14 cellular contexts compared by ENCODE assay signal in genomic region chr3:14811733-14812132, GRCh38. TPM values are rescaled to one million over a fixed set of nuclear protein-coding genes. Genes with fewer than 3 reads are reported as not detected.
DNase-seq lines count a peak whose midpoint lies in the region; ATAC-seq lines count a peak whose summit lies in the region.
"Had no signal": no experiment of that assay in that cellular context is flagged by ENCODE, and none has a peak within 500 bp of the region (broad histone marks: within the 10 kb centered on the region; RNA-seq: fewer than 3 reads in every experiment).

No MANE protein-coding gene starts in this region.

- H3K9me3 ChIP-seq in trophoblast cell (ENCODE audit: insufficient read depth, low read depth, low read length), result no peaks in the 10 kb centered on the region
- no peaks in the 10 kb centered on the region for H3K9me3 ChIP-seq in aorta (ENCODE audit: control insufficient read depth, low read length)
- H3K9me3 ChIP-seq in HAP-1, result no peaks in the 10 kb centered on the region

- H2BK120ac ChIP-seq in trophoblast cell (ENCODE audit: insufficient read depth, low read length, poor library complexity), result no peak overlapping the region

- no peak overlapping the region for H3K23ac ChIP-seq in trophoblast cell (ENCODE audit: low read length)

- H3K4me3 ChIP-seq in iPS-11a (ENCODE audit: low read depth, low read length), result peak overlapping the region; percentile 66
- no peak overlapping the region for H3K4me3 ChIP-seq in trophoblast cell (ENCODE audit: low read depth, low read length)
- H3K4me3 ChIP-seq in aorta (ENCODE audit: low read length in 2 of 2), result no peak overlapping the region
- no peak overlapping the region for H3K4me3 ChIP-seq in HAP-1

- no peak overlapping the region for H3K9ac ChIP-seq in trophoblast cell (ENCODE audit: low read length)

- DNase-seq in activated naive CD8-positive, alpha-beta T cell treated with anti-CD3 and anti-CD28 coated beads for 36 hours, result no peak
- no peak for DNase-seq in trophoblast cell
- no peak for DNase-seq in aorta
- DNase-seq in HAP-1 (ENCODE audit: low spot score in 2 of 2), result no peak
- DNase-seq in MV-4-11 (lab: John Stamatoyannopoulos, UW), result no peak
- no peak for DNase-seq in activated CD4-positive, alpha-beta T cell treated with anti-CD3 and anti-CD28 coated beads for 1 hour
- DNase-seq: activated T-cell treated with anti-CD3 and anti-CD28 coated beads for 4 hours, NCI-H1105, NCI-H526 had no signal

- no peak overlapping the region for H2BK5ac ChIP-seq in trophoblast cell (ENCODE audit: low read depth, low read length, poor library complexity)

- no peak overlapping the region for H2AK5ac ChIP-seq in trophoblast cell (ENCODE audit: low read length)

- WGBS in trophoblast cell (ENCODE audit: extremely low coverage, insufficient coverage, insufficient read length), result no CpG with 5 or more reads among the region's 6 CpGs
- 15 to 21% methylated on average over 6 of the region's 6 CpGs for WGBS in aorta, 2 donors

- peaks cover 11 to 18% of the 10 kb centered on the region in 2 experiments for H3K4me1 ChIP-seq in trophoblast cell (ENCODE audit: control insufficient read depth in 1 of 2, insufficient read depth in 2 of 2, low read length in 2 of 2)
- H3K4me1 ChIP-seq in aorta (ENCODE audit: control insufficient read depth in 1 of 2, insufficient read depth in 2 of 2, low read length in 2 of 2), result no peaks in the 10 kb centered on the region
- no peaks in the 10 kb centered on the region for H3K4me1 ChIP-seq in HAP-1

- H4K8ac ChIP-seq in trophoblast cell (ENCODE audit: low read depth, low read length), result peak overlapping the region; percentile 42

- H3K79me2 ChIP-seq in trophoblast cell (ENCODE audit: control insufficient read depth, insufficient read depth, low read length, poor library complexity), result peaks cover 3% of the 10 kb centered on the region

- peak overlapping the region; percentile 68 for H3K4me3 Mint-ChIP-seq in activated naive CD8-positive, alpha-beta T cell
- H3K4me3 Mint-ChIP-seq in activated naive CD8-positive, alpha-beta T cell treated with anti-CD3 and anti-CD28 coated beads for 36 hours, result no peak overlapping the region

- no peaks in the 10 kb centered on the region for H3K9me3 Mint-ChIP-seq in activated naive CD8-positive, alpha-beta T cell (ENCODE audit: low read depth)
- H3K9me3 Mint-ChIP-seq in activated naive CD8-positive, alpha-beta T cell treated with anti-CD3 and anti-CD28 coated beads for 36 hours, result no peaks in the 10 kb centered on the region

- no peak overlapping the region for H3K14ac ChIP-seq in trophoblast cell (ENCODE audit: low read length)

- H3K4ac ChIP-seq in trophoblast cell (ENCODE audit: low read depth, low read length), result no peak overlapping the region

- H3K27ac Mint-ChIP-seq in activated naive CD8-positive, alpha-beta T cell, result no peak overlapping the region
- no peak overlapping the region for H3K27ac Mint-ChIP-seq in activated naive CD8-positive, alpha-beta T cell treated with anti-CD3 and anti-CD28 coated beads for 36 hours

- intact Hi-C loops in aorta (cut with DNase I), result no loop called here

- no peak overlapping the region for H3K27ac ChIP-seq in trophoblast cell (ENCODE audit: low read depth, low read length)
- H3K27ac ChIP-seq in aorta (ENCODE audit: low read depth in 1 of 2, low read length in 2 of 2), result no peak overlapping the region

- in situ Hi-C loops in HAP-1 (cut with MboI; ENCODE audit: low sequenced_read_pairs), result no loop called here

- H3K36me3 Mint-ChIP-seq in activated naive CD8-positive, alpha-beta T cell, result no peaks in the 10 kb centered on the region
- H3K36me3 Mint-ChIP-seq in activated naive CD8-positive, alpha-beta T cell treated with anti-CD3 and anti-CD28 coated beads for 36 hours, result no peaks in the 10 kb centered on the region

- no peak overlapping the region for H3K18ac ChIP-seq in trophoblast cell (ENCODE audit: low read length)

- H3K4me1 Mint-ChIP-seq in activated naive CD8-positive, alpha-beta T cell (ENCODE audit: low read depth), result peaks cover 6% of the 10 kb centered on the region
- peaks cover 5% of the 10 kb centered on the region for H3K4me1 Mint-ChIP-seq in activated naive CD8-positive, alpha-beta T cell treated with anti-CD3 and anti-CD28 coated beads for 36 hours

- peaks cover 4% of the 10 kb centered on the region for H3K79me1 ChIP-seq in trophoblast cell (ENCODE audit: low read length)

- H4K91ac ChIP-seq in trophoblast cell (ENCODE audit: low read depth, low read length), result no peak overlapping the region

- H3K27me3 ChIP-seq in trophoblast cell (ENCODE audit: insufficient read depth, low read length), result peaks cover 6% of the 10 kb centered on the region
- H3K27me3 ChIP-seq in aorta (ENCODE audit: control insufficient read depth in 1 of 2, insufficient read depth in 2 of 2, low read length in 1 of 2), result no peaks in the 10 kb centered on the region
- H3K27me3 ChIP-seq in HAP-1 (ENCODE audit: low read depth), result peaks cover 57% of the 10 kb centered on the region

- no peak overlapping the region for H2AFZ ChIP-seq in trophoblast cell (ENCODE audit: insufficient read depth, low read length, poor library complexity)

- H3K27me3 Mint-ChIP-seq in activated naive CD8-positive, alpha-beta T cell, result peaks cover 36% of the 10 kb centered on the region
- H3K27me3 Mint-ChIP-seq in activated naive CD8-positive, alpha-beta T cell treated with anti-CD3 and anti-CD28 coated beads for 36 hours, result peaks cover 55% of the 10 kb centered on the region

- peak overlapping the region; percentile 74 for H3K4me2 ChIP-seq in trophoblast cell (ENCODE audit: low read length)

- no peak overlapping the region for H4K12ac ChIP-seq in trophoblast cell (ENCODE audit: low read depth, low read length)

- no peak overlapping the region for H2BK12ac ChIP-seq in trophoblast cell (ENCODE audit: low read length)

- peak; percentile 61 for ATAC-seq in aorta (ENCODE audit: low FRiP score)

- no peaks in the 10 kb centered on the region for H3K36me3 ChIP-seq in trophoblast cell (ENCODE audit: control insufficient read depth in 1 of 2, insufficient read depth in 2 of 2, low read length in 2 of 2)
- H3K36me3 ChIP-seq in aorta (ENCODE audit: control insufficient read depth in 1 of 2, insufficient read depth in 2 of 2, low read length in 1 of 2), result no peaks in the 10 kb centered on the region
- H3K36me3 ChIP-seq in HAP-1 (replicated peaks), result no peaks in the 10 kb centered on the region

RNA-seq across cellular contexts. Expression of gene FGD5, which starts 7.0 kb away (rescaled TPM):
- under 1 TPM; 0.22 to 0.27 TPM for total RNA-seq in activated naive CD8-positive, alpha-beta T cell treated with anti-CD3 and anti-CD28 coated beads for 36 hours
- polyA plus RNA-seq in trophoblast cell (2013), result 23.6 and 27.1 TPM in 2 replicates
- 10 to 100 TPM; 36.2 to 61.6 TPM for total RNA-seq in aorta
- polyA plus RNA-seq in aorta, result 1 to 10 TPM; 2.5 to 3.8 TPM
- total RNA-seq: A172, HT1080 had no signal
- polyA plus RNA-seq: neural cell had no signal

Comparison
In these comparisons a context has a peak if more than half of its experiments do, and no peak if none do; other contexts are left out.
1. RNA of gene FGD5, which starts 7.0 kb away (total RNA-seq): 36.2 to 61.6 TPM in aorta; 0.22 to 0.27 TPM in activated naive CD8-positive, alpha-beta T cell treated with anti-CD3 and anti-CD28 coated beads for 36 hours; every median in the first group is over 10 times any median in the second.